In genomic region chr11:85661972-85662664, GRCh38 we compare ENCODE assay signal across 8 cellular contexts. TPM values are rescaled to one million over a fixed set of nuclear protein-coding genes. Genes with fewer than 3 reads are reported as not detected.
DNase-seq lines count a peak whose midpoint lies in the region; ATAC-seq, FAIRE-seq and TF ChIP-seq lines count a peak whose summit lies in the region.

No MANE protein-coding gene starts in this region.

- H3K4me3 Mint-ChIP-seq in activated CD8-positive, alpha-beta memory T cell treated with anti-CD3 and anti-CD28 coated beads, Interleukin-2, amount 10 ng/mL, durations not matched to agents 7 days and 5 days, result peak overlapping the region; percentile 97
- peak overlapping the region; percentile 67 for H3K4me3 Mint-ChIP-seq in activated T-helper 2 cell treated with anti-CD3 and anti-CD28 coated beads, Interferon-gamma antibody, Interleukin-2, Interleukin-4, amounts not matched to agents 10 μg/mL and 5 μg/mL and 100 μg/mL, durations not matched to agents 14 hours and 24 hours and 36 hours (ENCODE audit: low read depth)

- peaks cover 54% of the 10 kb centered on the region for H3K4me1 Mint-ChIP-seq in activated CD8-positive, alpha-beta memory T cell treated with anti-CD3 and anti-CD28 coated beads, Interleukin-2, amount 10 ng/mL, durations not matched to agents 7 days and 5 days
- peaks cover 45% of the 10 kb centered on the region for H3K4me1 Mint-ChIP-seq in activated T-helper 2 cell treated with anti-CD3 and anti-CD28 coated beads, Interferon-gamma antibody, Interleukin-2, Interleukin-4, amounts not matched to agents 10 μg/mL and 5 μg/mL and 100 μg/mL, durations not matched to agents 14 hours and 24 hours and 36 hours (ENCODE audit: low read depth)

- no peaks in the 10 kb centered on the region for H3K9me3 Mint-ChIP-seq in activated CD8-positive, alpha-beta memory T cell treated with anti-CD3 and anti-CD28 coated beads, Interleukin-2, amount 10 ng/mL, durations not matched to agents 7 days and 5 days (ENCODE audit: low read depth)
- H3K9me3 Mint-ChIP-seq in activated T-helper 2 cell treated with anti-CD3 and anti-CD28 coated beads, Interferon-gamma antibody, Interleukin-2, Interleukin-4, amounts not matched to agents 10 μg/mL and 5 μg/mL and 100 μg/mL, durations not matched to agents 14 hours and 24 hours and 36 hours, result no peaks in the 10 kb centered on the region

- dilution Hi-C loops in keratinocyte (cut with MboI; ENCODE audit: extremely low pct_ligation_motif_present, low sequenced_read_pairs), result no loop called here

- no peak for ATAC-seq in activated CD8-positive, alpha-beta memory T cell treated with anti-CD3 and anti-CD28 coated beads, Interleukin-2, amount 10 ng/mL, durations not matched to agents 7 days and 5 days
- ATAC-seq in HG02852 (IDR thresholded peaks at IDR 0.05; ENCODE audit: unreplicated experiment) (no peak), GM18511 (IDR thresholded peaks at IDR 0.05; ENCODE audit: unreplicated experiment) (no peak)

- H3K4me1 ChIP-seq in keratinocyte (ENCODE audit: control insufficient read depth, extremely low read depth, insufficient read depth, low read length) (peaks cover 23% of the 10 kb centered on the region), thymus (ENCODE audit: control insufficient read depth, insufficient read depth, low read length) (peaks cover 4% of the 10 kb centered on the region)

- peak overlapping the region; percentile 95 for H3K4me2 ChIP-seq in keratinocyte (ENCODE audit: control insufficient read depth, extremely low read depth, insufficient read depth, low read depth, low read length)

- H3K36me3 ChIP-seq in keratinocyte (ENCODE audit: control insufficient read depth in 2 of 2, extremely low read depth in 1 of 2, insufficient read depth in 2 of 2, low read length in 2 of 2), result peaks cover 0 to 9% of the 10 kb centered on the region in 2 experiments
- no peaks in the 10 kb centered on the region for H3K36me3 ChIP-seq in thymus (ENCODE audit: control insufficient read depth, insufficient read depth)

- peaks cover 20% of the 10 kb centered on the region for H4K20me1 ChIP-seq in keratinocyte (ENCODE audit: control insufficient read depth, extremely low read depth, insufficient read depth, low read length)

- intact Hi-C loops in activated T-helper 2 cell treated with anti-CD3 and anti-CD28 coated beads, Interferon-gamma antibody, Interleukin-2, Interleukin-4, amounts not matched to agents 10 μg/mL and 5 μg/mL and 100 μg/mL, durations not matched to agents 14 hours and 24 hours and 36 hours (cut with micrococcal nuclease), result loop anchor here (5.0 kb wide), 2 partner anchors 70 to 405 kb away; partner anchors contain the start of gene PICALM

- FAIRE-seq in keratinocyte (lab: Jason Lieb, UNC), result no peak

- no peaks in the 10 kb centered on the region for H3K27me3 ChIP-seq in keratinocyte (ENCODE audit: control insufficient read depth, extremely low read depth, insufficient read depth, low read length)
- no peaks in the 10 kb centered on the region for H3K27me3 ChIP-seq in thymus (ENCODE audit: control insufficient read depth, insufficient read depth)

- H3K27me3 Mint-ChIP-seq in activated CD8-positive, alpha-beta memory T cell treated with anti-CD3 and anti-CD28 coated beads, Interleukin-2, amount 10 ng/mL, durations not matched to agents 7 days and 5 days, result no peaks in the 10 kb centered on the region
- no peaks in the 10 kb centered on the region for H3K27me3 Mint-ChIP-seq in activated T-helper 2 cell treated with anti-CD3 and anti-CD28 coated beads, Interferon-gamma antibody, Interleukin-2, Interleukin-4, amounts not matched to agents 10 μg/mL and 5 μg/mL and 100 μg/mL, durations not matched to agents 14 hours and 24 hours and 36 hours (ENCODE audit: low read depth)

- TF ChIP-seq CTCF in keratinocyte (optimal IDR thresholded peaks at IDR 0.05 in 1 of 3, IDR thresholded peaks at IDR 0.05 in 1 of 3, conservative IDR thresholded peaks at IDR 0.05 in 1 of 3; ENCODE audit: extremely low read depth in 1 of 3, insufficient read depth in 2 of 3, low read length in 3 of 3) (no peak), GM13976 (IDR thresholded peaks at IDR 0.05; ENCODE audit: borderline replicate concordance, control extremely low read depth, extremely low read depth, insufficient read depth, missing control alignments) (no peak)

- H3K27ac ChIP-seq in keratinocyte (ENCODE audit: control insufficient read depth, insufficient read depth, low read length), result no peak overlapping the region
- no peak overlapping the region for H3K27ac ChIP-seq in thymus (ENCODE audit: low read depth)

- CTCF ChIA-PET in activated CD8-positive, alpha-beta memory T cell treated with anti-CD3 and anti-CD28 coated beads, Interleukin-2, amount 10 ng/mL, durations not matched to agents 7 days and 5 days (lab: Charles Lee), result interaction anchor here (1.5 to 1.7 kb wide), 2 partner anchors 13 to 35 kb away, joined by 3 to 4 read pairs; no protein-coding TSS in a partner anchor

- H3K9me3 ChIP-seq in keratinocyte (ENCODE audit: control insufficient read depth, low read depth, low read length) (no peaks in the 10 kb centered on the region), thymus (ENCODE audit: control insufficient read depth) (no peaks in the 10 kb centered on the region)

- WGBS in thymus, result 31% methylated on average over 4 of the region's 4 CpGs

- H3K4me3 ChIP-seq in keratinocyte (ENCODE audit: control insufficient read depth in 2 of 3, extremely low read depth in 1 of 3, insufficient read depth in 2 of 3, low read depth in 1 of 3, low read length in 3 of 3) (peak overlapping the region; percentile 80 to 95 (median 86)), thymus (ENCODE audit: low read length) (peak overlapping the region; percentile 32)

- in situ Hi-C loops in GM13976 (cut with MboI; ENCODE audit: low sequenced_read_pairs, unreplicated experiment), result no loop called here

- no peak overlapping the region for H3K27ac Mint-ChIP-seq in activated CD8-positive, alpha-beta memory T cell treated with anti-CD3 and anti-CD28 coated beads, Interleukin-2, amount 10 ng/mL, durations not matched to agents 7 days and 5 days
- H3K27ac Mint-ChIP-seq in activated T-helper 2 cell treated with anti-CD3 and anti-CD28 coated beads, Interferon-gamma antibody, Interleukin-2, Interleukin-4, amounts not matched to agents 10 μg/mL and 5 μg/mL and 100 μg/mL, durations not matched to agents 14 hours and 24 hours and 36 hours, result no peak overlapping the region

- H3K36me3 Mint-ChIP-seq in activated CD8-positive, alpha-beta memory T cell treated with anti-CD3 and anti-CD28 coated beads, Interleukin-2, amount 10 ng/mL, durations not matched to agents 7 days and 5 days, result peaks cover 53% of the 10 kb centered on the region
- peaks cover 59% of the 10 kb centered on the region for H3K36me3 Mint-ChIP-seq in activated T-helper 2 cell treated with anti-CD3 and anti-CD28 coated beads, Interferon-gamma antibody, Interleukin-2, Interleukin-4, amounts not matched to agents 10 μg/mL and 5 μg/mL and 100 μg/mL, durations not matched to agents 14 hours and 24 hours and 36 hours (ENCODE audit: low read depth)

- no peaks in the 10 kb centered on the region for H3K9me1 ChIP-seq in keratinocyte (ENCODE audit: control insufficient read depth, extremely low read depth, insufficient read depth, low read length)

- H3K79me2 ChIP-seq in keratinocyte (ENCODE audit: control insufficient read depth, insufficient read depth, low read length), result peaks cover 69% of the 10 kb centered on the region

- DNase-seq in activated CD8-positive, alpha-beta memory T cell treated with anti-CD3 and anti-CD28 coated beads, Interleukin-2, amount 10 ng/mL, durations not matched to agents 7 days and 5 days, result no peak
- no peak for DNase-seq in activated CD8-positive, alpha-beta memory T cell treated with anti-CD3 and anti-CD28 coated beads, Interleukin-2, amount 50 U/mL, for 48 hours
- DNase-seq in activated T-helper 2 cell treated with anti-CD3 and anti-CD28 coated beads, Interferon-gamma antibody, Interleukin-2, Interleukin-4, amounts not matched to agents 10 μg/mL and 5 μg/mL and 100 μg/mL, durations not matched to agents 14 hours and 24 hours and 36 hours (ENCODE audit: low spot score), result no peak
- DNase-seq in keratinocyte (ENCODE audit: low read depth, low spot score) (no peak), GM13976 (ENCODE audit: low spot score) (no peak)

- peak overlapping the region; percentile 1 for H3K9ac ChIP-seq in keratinocyte (ENCODE audit: control insufficient read depth, extremely low read depth, insufficient read depth, low read length)

- H2AFZ ChIP-seq in keratinocyte (ENCODE audit: control insufficient read depth, low read length), result no peak overlapping the region

RNA-seq across cellular contexts. Expression of gene CREBZF, which starts 2.8 kb away (rescaled TPM):
- 10 to 100 TPM; 61.0 to 72.3 TPM for total RNA-seq in activated CD8-positive, alpha-beta memory T cell treated with anti-CD3 and anti-CD28 coated beads, Interleukin-2, amount 10 ng/mL, durations not matched to agents 7 days and 5 days
- total RNA-seq in activated T-helper 2 cell treated with anti-CD3 and anti-CD28 coated beads, Interferon-gamma antibody, Interleukin-2, Interleukin-4, amounts not matched to agents 10 μg/mL and 5 μg/mL and 100 μg/mL, durations not matched to agents 14 hours and 24 hours and 36 hours, result 47.8 and 49.7 TPM in 2 replicates
- polyA plus RNA-seq in keratinocyte, result 9.1 to 23.8 TPM (median 20.1 TPM) in 3 replicates
- polyA plus RNA-seq in keratinocyte (2011; ENCODE audit: low read depth), result 30.4 TPM
- 2.5 and 4.2 TPM in 2 replicates for polyA plus RNA-seq in keratinocyte (2011; cell fraction: cytosol; rRNA removed)
- polyA plus RNA-seq in keratinocyte (2011; cell fraction: nucleus; rRNA removed), result 58.7 and 79.8 TPM in 2 replicates
- polyA plus RNA-seq in keratinocyte (2012; ENCODE audit: low replicate concordance), result 9.6 and 20.4 TPM in 2 replicates
- polyA minus RNA-seq in keratinocyte, result 2.6 to 18.8 TPM (median 7.4 TPM) in 3 replicates
- polyA minus RNA-seq in keratinocyte (2011; cell fraction: cytosol; rRNA and poly(A)+ RNA removed), result 7.3 TPM
- 14.8 and 21.6 TPM in 2 replicates for polyA minus RNA-seq in keratinocyte (2011; cell fraction: nucleus; rRNA and poly(A)+ RNA removed)
- polyA plus RNA-seq in thymus, result 51.8 TPM

RNA-seq across cellular contexts. Expression of gene TMEM126A, which starts 14.4 kb away (rescaled TPM):
- 10 to 100 TPM; 28.4 to 39.0 TPM for total RNA-seq in activated CD8-positive, alpha-beta memory T cell treated with anti-CD3 and anti-CD28 coated beads, Interleukin-2, amount 10 ng/mL, durations not matched to agents 7 days and 5 days
- total RNA-seq in activated T-helper 2 cell treated with anti-CD3 and anti-CD28 coated beads, Interferon-gamma antibody, Interleukin-2, Interleukin-4, amounts not matched to agents 10 μg/mL and 5 μg/mL and 100 μg/mL, durations not matched to agents 14 hours and 24 hours and 36 hours, result 48.9 and 49.3 TPM in 2 replicates
- polyA plus RNA-seq in keratinocyte (32.9 to 70.2 TPM (median 45.3 TPM) in 3 replicates), thymus (55.7 TPM)
- polyA plus RNA-seq in keratinocyte (2011; ENCODE audit: low read depth), result 6.0 TPM
- polyA plus RNA-seq in keratinocyte (2011; cell fraction: cytosol; rRNA removed), result 32.3 and 73.5 TPM in 2 replicates
- polyA plus RNA-seq in keratinocyte (2011; cell fraction: nucleus; rRNA removed), result 15.7 and 24.8 TPM in 2 replicates
- polyA plus RNA-seq in keratinocyte (2012; ENCODE audit: low replicate concordance), result 33.0 and 46.1 TPM in 2 replicates
- polyA minus RNA-seq in keratinocyte, result 4.1 to 24.3 TPM (median 15.4 TPM) in 3 replicates
- polyA minus RNA-seq in keratinocyte (2011; cell fraction: cytosol; rRNA and poly(A)+ RNA removed), result 10.2 TPM
- 1.9 and 3.3 TPM in 2 replicates for polyA minus RNA-seq in keratinocyte (2011; cell fraction: nucleus; rRNA and poly(A)+ RNA removed)

RNA-seq across cellular contexts. Expression of gene CCDC89, which starts 23.9 kb away (rescaled TPM):
- total RNA-seq in activated CD8-positive, alpha-beta memory T cell treated with anti-CD3 and anti-CD28 coated beads, Interleukin-2, amount 10 ng/mL, durations not matched to agents 7 days and 5 days, result under 1 TPM; 0.73 to 0.76 TPM
- not detected in 2 replicates for total RNA-seq in activated T-helper 2 cell treated with anti-CD3 and anti-CD28 coated beads, Interferon-gamma antibody, Interleukin-2, Interleukin-4, amounts not matched to agents 10 μg/mL and 5 μg/mL and 100 μg/mL, durations not matched to agents 14 hours and 24 hours and 36 hours
- polyA plus RNA-seq in keratinocyte (0.09 to 0.54 TPM (median 0.31 TPM) in 3 replicates), thymus (0.78 TPM)
- polyA plus RNA-seq in keratinocyte (2011; ENCODE audit: low read depth), result 0.81 TPM
- 0.13 and 0.22 TPM in 2 replicates for polyA plus RNA-seq in keratinocyte (2011; cell fraction: cytosol; rRNA removed)
- polyA plus RNA-seq in keratinocyte (2011; cell fraction: nucleus; rRNA removed), result 0.23 and 0.37 TPM in 2 replicates
- polyA plus RNA-seq in keratinocyte (2012; ENCODE audit: low replicate concordance), result 0.23 and 0.36 TPM in 2 replicates
- polyA minus RNA-seq in keratinocyte, result 0.30 to 0.32 TPM in 2 of 3 replicates, not detected in the other
- polyA minus RNA-seq in keratinocyte (2011; cell fraction: cytosol; rRNA and poly(A)+ RNA removed), result not detected
- polyA minus RNA-seq in keratinocyte (2011; cell fraction: nucleus; rRNA and poly(A)+ RNA removed), result 1.2 TPM in 1 of 2 replicates, not detected in the other

RNA-seq across cellular contexts. Expression of gene TMEM126B, which starts 33.7 kb away (rescaled TPM):
- total RNA-seq in activated CD8-positive, alpha-beta memory T cell treated with anti-CD3 and anti-CD28 coated beads, Interleukin-2, amount 10 ng/mL, durations not matched to agents 7 days and 5 days, result 10 to 100 TPM; 49.3 to 63.1 TPM
- total RNA-seq in activated T-helper 2 cell treated with anti-CD3 and anti-CD28 coated beads, Interferon-gamma antibody, Interleukin-2, Interleukin-4, amounts not matched to agents 10 μg/mL and 5 μg/mL and 100 μg/mL, durations not matched to agents 14 hours and 24 hours and 36 hours, result 63.8 and 66.5 TPM in 2 replicates
- polyA plus RNA-seq in keratinocyte, result 52.6 to 105 TPM (median 65.6 TPM) in 3 replicates
- 16.8 TPM for polyA plus RNA-seq in keratinocyte (2011; ENCODE audit: low read depth)
- 67.2 and 133 TPM in 2 replicates for polyA plus RNA-seq in keratinocyte (2011; cell fraction: cytosol; rRNA removed)
- 45.5 and 62.4 TPM in 2 replicates for polyA plus RNA-seq in keratinocyte (2011; cell fraction: nucleus; rRNA removed)
- polyA plus RNA-seq in keratinocyte (2012; ENCODE audit: low replicate concordance), result 50.2 and 63.8 TPM in 2 replicates
- 1.9 to 25.6 TPM (median 14.6 TPM) in 3 replicates for polyA minus RNA-seq in keratinocyte
- polyA minus RNA-seq in keratinocyte (2011; cell fraction: cytosol; rRNA and poly(A)+ RNA removed), result 11.7 TPM
- polyA minus RNA-seq in keratinocyte (2011; cell fraction: nucleus; rRNA and poly(A)+ RNA removed), result 4.5 and 9.4 TPM in 2 replicates
- 107 TPM for polyA plus RNA-seq in thymus

RNA-seq across cellular contexts. Expression of gene DLG2, which starts 35.0 kb away (rescaled TPM):
- total RNA-seq in activated CD8-positive, alpha-beta memory T cell treated with anti-CD3 and anti-CD28 coated beads, Interleukin-2, amount 10 ng/mL, durations not matched to agents 7 days and 5 days, result 1 to 10 TPM; 1.4 to 2.1 TPM
- total RNA-seq in activated T-helper 2 cell treated with anti-CD3 and anti-CD28 coated beads, Interferon-gamma antibody, Interleukin-2, Interleukin-4, amounts not matched to agents 10 μg/mL and 5 μg/mL and 100 μg/mL, durations not matched to agents 14 hours and 24 hours and 36 hours, result 1.8 and 2.1 TPM in 2 replicates
- 0.19 to 0.55 TPM (median 0.37 TPM) in 3 replicates for polyA plus RNA-seq in keratinocyte
- polyA plus RNA-seq in keratinocyte (2011; ENCODE audit: low read depth), result 3.7 TPM
- 0.23 and 0.43 TPM in 2 replicates for polyA plus RNA-seq in keratinocyte (2011; cell fraction: cytosol; rRNA removed)
- polyA plus RNA-seq in keratinocyte (2011; cell fraction: nucleus; rRNA removed), result 0.62 and 0.72 TPM in 2 replicates
- 0.45 and 0.87 TPM in 2 replicates for polyA plus RNA-seq in keratinocyte (2012; ENCODE audit: low replicate concordance)
- polyA minus RNA-seq in keratinocyte, result 1.2 to 1.5 TPM in 2 of 3 replicates, not detected in the other
- not detected for polyA minus RNA-seq in keratinocyte (2011; cell fraction: cytosol; rRNA and poly(A)+ RNA removed)
- polyA minus RNA-seq in keratinocyte (2011; cell fraction: nucleus; rRNA and poly(A)+ RNA removed), result 1.1 and 1.9 TPM in 2 replicates
- polyA plus RNA-seq in thymus, result 4.8 TPM
